Comparison of ENCODE assay signal across 20 cellular contexts in the genomic region with DNA sequence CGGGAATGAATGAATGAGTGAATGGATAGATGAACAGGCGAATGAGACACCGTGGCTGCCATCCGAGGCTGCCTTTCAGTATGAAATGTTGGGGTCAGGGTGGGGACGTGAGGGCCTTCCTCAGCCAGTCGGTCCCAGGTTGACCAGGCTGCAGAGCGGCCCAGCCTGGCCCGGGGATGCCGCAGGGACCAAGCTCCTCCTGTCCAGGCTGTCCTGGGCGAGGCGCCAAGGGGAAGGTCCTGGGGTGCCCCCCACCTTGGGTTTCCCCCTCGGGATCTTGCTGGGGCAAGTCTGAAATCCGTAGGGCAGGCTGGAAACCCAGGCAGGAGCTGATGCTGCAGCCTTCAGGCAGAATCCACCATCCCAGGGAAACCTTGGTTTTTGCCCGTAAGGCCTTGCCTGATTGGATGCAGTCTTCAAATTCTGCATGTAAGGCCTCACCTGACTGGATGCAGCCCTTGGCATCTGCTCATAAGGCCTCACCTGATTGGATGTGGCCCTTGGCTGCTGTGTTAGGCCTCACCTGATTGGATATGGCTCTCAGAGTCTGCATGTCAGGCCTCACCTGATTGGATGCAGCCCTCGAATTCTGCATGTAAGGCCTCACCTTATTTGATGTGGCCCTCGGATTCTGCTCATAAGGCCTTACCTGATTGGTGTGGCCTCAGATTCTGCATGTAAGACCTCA.
A peak's percentile ranks its signal among the peaks of the same experiment; 100 is the strongest.
DNase-seq lines count a peak whose midpoint lies in the region; ATAC-seq, FAIRE-seq and TF ChIP-seq lines count a peak whose summit lies in the region.
"Had no signal": no experiment of that assay in that cellular context is flagged by ENCODE, and none has a peak within 500 bp of the region (broad histone marks: within the 10 kb centered on the region; RNA-seq: fewer than 3 reads in every experiment).

No MANE protein-coding gene starts in this region.

- no peak for FAIRE-seq in A549 (lab: Jason Lieb, UNC)
- FAIRE-seq in endothelial cell of umbilical vein (lab: Jason Lieb, UNC) = no peak
- FAIRE-seq: A204.1 had no signal

- H3K36me3 ChIP-seq in endothelial cell of umbilical vein (ENCODE audit: control insufficient read depth in 2 of 2, extremely low read depth in 1 of 2, insufficient read depth in 2 of 2, low read length in 2 of 2) = no peaks in the 10 kb centered on the region
- no peaks in the 10 kb centered on the region for H3K36me3 ChIP-seq in neural progenitor cell
- H3K36me3 ChIP-seq: transverse colon had no signal

- no peak for TF ChIP-seq EP300 in A549 (IDR thresholded peaks at IDR 0.05)

- H3K4me1 ChIP-seq in A549 = peaks cover 4% of the 10 kb centered on the region
- H3K4me1 ChIP-seq in endothelial cell of umbilical vein (ENCODE audit: control insufficient read depth, extremely low read depth, insufficient read depth, low read length) = peaks cover 12% of the 10 kb centered on the region
- H3K4me1 ChIP-seq in neural progenitor cell = peaks cover 4% of the 10 kb centered on the region
- H3K4me1 ChIP-seq: transverse colon had no signal

- BruUV-seq in endothelial cell of umbilical vein (replicated peaks; lab: Mats Ljungman, UMichigan) = no TSS peak

- intact Hi-C loops in endothelial cell of umbilical vein (cut with micrococcal nuclease) = no loop called here

- H3K9ac ChIP-seq in endothelial cell of umbilical vein (replicated peaks; ENCODE audit: extremely low read depth, insufficient read depth, low read length) (no peak overlapping the region), neural progenitor cell (no peak overlapping the region)

- H3K4me2 ChIP-seq in A549 (no peak overlapping the region), endothelial cell of umbilical vein (ENCODE audit: insufficient read depth, low read length) (no peak overlapping the region), neural progenitor cell (no peak overlapping the region)

- H3K79me2 ChIP-seq in endothelial cell of umbilical vein (ENCODE audit: control insufficient read depth, insufficient read depth, low read length) = no peaks in the 10 kb centered on the region
- H3K79me2 ChIP-seq in neural progenitor cell (ENCODE audit: low read depth) = no peaks in the 10 kb centered on the region

- ATAC-seq in A549 (peak in 1 of 2 experiments; percentile 29; a peak in 2 of 6 replicates), HG03139 (IDR thresholded peaks at IDR 0.05; ENCODE audit: unreplicated experiment) (no peak), GM19351 (IDR thresholded peaks at IDR 0.05; ENCODE audit: unreplicated experiment) (no peak)
- ATAC-seq: naive thymus-derived CD8-positive, alpha-beta T cell; SK-N-SH treated with all-trans-retinoic acid at 6 μM for 48 hours had no signal

- peak overlapping the region in 1 of 2 experiments; percentile 11; a peak in 1 of 6 replicates for H3K27ac ChIP-seq in A549
- no peak overlapping the region for H3K27ac ChIP-seq in endothelial cell of umbilical vein (ENCODE audit: insufficient read depth, low read depth, low read length)
- H3K27ac ChIP-seq in neural progenitor cell = no peak overlapping the region
- H3K27ac ChIP-seq: C4-2B, transverse colon had no signal

- H3K4me3 Mint-ChIP-seq in neural progenitor cell = no peak overlapping the region
- H3K4me3 Mint-ChIP-seq: immature natural killer cell; naive thymus-derived CD8-positive, alpha-beta T cell had no signal

- no peaks in the 10 kb centered on the region for H3K27me3 ChIP-seq in endothelial cell of umbilical vein (ENCODE audit: control insufficient read depth in 2 of 2, insufficient read depth in 2 of 2, low read length in 2 of 2)
- H3K27me3 ChIP-seq in neural progenitor cell = no peaks in the 10 kb centered on the region

- peaks cover 7% of the 10 kb centered on the region for H3K27me3 Mint-ChIP-seq in neural progenitor cell (ENCODE audit: insufficient read depth, low read depth)

- TF ChIP-seq CTCF in A549 (IDR thresholded peaks at IDR 0.05) (no peak), endothelial cell of umbilical vein (IDR thresholded peaks at IDR 0.05; ENCODE audit: extremely low read depth in 1 of 2, insufficient read depth in 1 of 2, low read depth in 1 of 2, low read length in 2 of 2) (no peak), neural progenitor cell (IDR thresholded peaks at IDR 0.05) (no peak)

- no peak overlapping the region for H3K4me3 ChIP-seq in A549
- H3K4me3 ChIP-seq in endothelial cell of umbilical vein (replicated peaks in 1 of 3; ENCODE audit: insufficient read depth in 1 of 3, low read depth in 1 of 3, low read length in 3 of 3) = no peak overlapping the region
- H3K4me3 ChIP-seq in neural progenitor cell = no peak overlapping the region
- H3K4me3 ChIP-seq: transverse colon had no signal

- H3K36me3 Mint-ChIP-seq in neural progenitor cell = no peaks in the 10 kb centered on the region
- H3K36me3 Mint-ChIP-seq: immature natural killer cell; naive thymus-derived CD8-positive, alpha-beta T cell had no signal

- H4K20me1 ChIP-seq in endothelial cell of umbilical vein (replicated peaks; ENCODE audit: control insufficient read depth, extremely low read depth, insufficient read depth, low read length) (no peaks in the 10 kb centered on the region), neural progenitor cell (ENCODE audit: low read depth) (no peaks in the 10 kb centered on the region)

- TF ChIP-seq RAD21 in A549 (conservative IDR thresholded peaks at IDR 0.05 in 1 of 2, IDR thresholded peaks at IDR 0.05 in 1 of 2) = no peak

- CTCF ChIA-PET in A549 (lab: Yijun Ruan, JAX) = no interaction called here
- CTCF ChIA-PET in endothelial cell of umbilical vein (lab: Charles Lee) = no interaction called here

- WGBS in A549 (ENCODE audit: missing lambda C conversion rate) = 93% methylated on average over 13 of the region's 16 CpGs

- H2AFZ ChIP-seq in endothelial cell of umbilical vein (ENCODE audit: low read depth, low read length) (no peak overlapping the region), neural progenitor cell (replicated peaks) (no peak overlapping the region)

- POLR2A ChIA-PET in A549 (lab: Yijun Ruan, JAX) (no interaction called here), endothelial cell of umbilical vein (lab: Charles Lee) (no interaction called here)

- dilution Hi-C loops in endothelial cell of umbilical vein (cut with MboI; ENCODE audit: extremely low pct_ligation_motif_present, low sequenced_read_pairs) = no loop called here

- peaks cover 5% of the 10 kb centered on the region for H3K9me3 Mint-ChIP-seq in neural progenitor cell
- H3K9me3 Mint-ChIP-seq: immature natural killer cell; naive thymus-derived CD8-positive, alpha-beta T cell had no signal

- TF ChIP-seq POLR2A in A549 (IDR thresholded peaks at IDR 0.05; ENCODE audit: low read length) (no peak), endothelial cell of umbilical vein (IDR thresholded peaks at IDR 0.05; ENCODE audit: low read depth, low read length) (no peak)

- H3F3A ChIP-seq in neural progenitor cell (ENCODE audit: low read depth) = no peaks in the 10 kb centered on the region

- peaks cover 6% of the 10 kb centered on the region for H3K4me1 Mint-ChIP-seq in neural progenitor cell
- H3K4me1 Mint-ChIP-seq: immature natural killer cell; naive thymus-derived CD8-positive, alpha-beta T cell had no signal

- DNase-seq in NCI-H2171 treated with DMSO at 0.1 percent for 48 hours (lab: John Stamatoyannopoulos, UW) (peak; percentile 20), NCI-H2171 (lab: John Stamatoyannopoulos, UW) (no peak), A549 (ENCODE audit: low read depth in 1 of 2, low spot score in 1 of 2) (peak; percentile 35 to 60), NAMALWA (ENCODE audit: low spot score) (peak; percentile 87), endothelial cell of umbilical vein (ENCODE audit: low read depth, low spot score) (peak; percentile 9), neural progenitor cell (ENCODE audit: low spot score) (no peak)
- DNase-seq: activated CD4-positive, alpha-beta T cell treated with anti-CD3 and anti-CD28 coated beads, Interleukin-2, amount 50 U/mL, for 4 hours; amygdala; caudate nucleus; immature natural killer cell; naive thymus-derived CD8-positive, alpha-beta T cell; NCI-H2029; NCI-H524 treated with DMSO at 0.1 percent for 48 hours; stimulated activated naive CD4-positive, alpha-beta T cell; transverse colon had no signal

- peaks cover 5% of the 10 kb centered on the region; the same call in 2 of the 3 replicates for H3K9me3 ChIP-seq in A549
- H3K9me3 ChIP-seq in endothelial cell of umbilical vein (replicated peaks; ENCODE audit: control insufficient read depth, insufficient read depth, low read length) = no peaks in the 10 kb centered on the region
- H3K9me3 ChIP-seq in neural progenitor cell (ENCODE audit: low read depth) = no peaks in the 10 kb centered on the region
- H3K9me3 ChIP-seq: transverse colon had no signal

- no peak overlapping the region for H3K27ac Mint-ChIP-seq in neural progenitor cell
- H3K27ac Mint-ChIP-seq: immature natural killer cell; naive thymus-derived CD8-positive, alpha-beta T cell had no signal

- H3K9me1 ChIP-seq in endothelial cell of umbilical vein (replicated peaks; ENCODE audit: control insufficient read depth, extremely low read depth, insufficient read depth, low read length) = no peaks in the 10 kb centered on the region

TF ChIP-seq in A549, 52 proteins besides CTCF, POLR2A, EP300 and RAD21 (continues in another document):
- TF ChIP-seq, protein P1, sequence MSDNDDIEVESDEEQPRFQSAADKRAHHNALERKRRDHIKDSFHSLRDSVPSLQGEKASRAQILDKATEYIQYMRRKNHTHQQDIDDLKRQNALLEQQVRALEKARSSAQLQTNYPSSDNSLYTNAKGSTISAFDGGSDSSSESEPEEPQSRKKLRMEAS (IDR thresholded peaks at IDR 0.05) = no peak
- no peak for TF ChIP-seq MAFK (IDR thresholded peaks at IDR 0.05; ENCODE audit: partially characterized antibody)
- no peak for TF ChIP-seq PHF8 (IDR thresholded peaks at IDR 0.05; ENCODE audit: borderline replicate concordance, low read depth)

TF ChIP-seq in endothelial cell of umbilical vein, 7 proteins besides CTCF, POLR2A, EP300 and RAD21:
- TF ChIP-seq EZH2 (IDR thresholded peaks at IDR 0.05; ENCODE audit: borderline replicate concordance, low read depth, low read length, severe bottlenecking) (no peak), GATA2 (IDR thresholded peaks at IDR 0.05; ENCODE audit: insufficient read depth, insufficient read length, low read depth, low read length) (no peak), FOS (IDR thresholded peaks at IDR 0.05; ENCODE audit: borderline replicate concordance, insufficient read depth, low read length) (no peak), POLR2AphosphoS5 (IDR thresholded peaks at IDR 0.05; ENCODE audit: insufficient read depth, low read depth, low read length) (no peak), MYC (IDR thresholded peaks at IDR 0.05; ENCODE audit: low read depth, low read length) (no peak), JUN (IDR thresholded peaks at IDR 0.05; ENCODE audit: borderline replicate concordance, insufficient read depth, insufficient read length, low read depth) (no peak)
- TF ChIP-seq, protein P1 (IDR thresholded peaks at IDR 0.05; ENCODE audit: insufficient read depth, insufficient read length) = no peak

Comparison
In these comparisons a context has a peak if more than half of its experiments do, and no peak if none do; other contexts are left out.
1. DNase-seq: peak in NCI-H2171 treated with DMSO at 0.1 percent for 48 hours (single experiment), A549 (2 of 2), NAMALWA (single experiment) and endothelial cell of umbilical vein (single experiment); none in NCI-H2171 (single experiment) and neural progenitor cell (single experiment).